ENCODE assay signal across 6 cellular contexts in the genomic region with DNA sequence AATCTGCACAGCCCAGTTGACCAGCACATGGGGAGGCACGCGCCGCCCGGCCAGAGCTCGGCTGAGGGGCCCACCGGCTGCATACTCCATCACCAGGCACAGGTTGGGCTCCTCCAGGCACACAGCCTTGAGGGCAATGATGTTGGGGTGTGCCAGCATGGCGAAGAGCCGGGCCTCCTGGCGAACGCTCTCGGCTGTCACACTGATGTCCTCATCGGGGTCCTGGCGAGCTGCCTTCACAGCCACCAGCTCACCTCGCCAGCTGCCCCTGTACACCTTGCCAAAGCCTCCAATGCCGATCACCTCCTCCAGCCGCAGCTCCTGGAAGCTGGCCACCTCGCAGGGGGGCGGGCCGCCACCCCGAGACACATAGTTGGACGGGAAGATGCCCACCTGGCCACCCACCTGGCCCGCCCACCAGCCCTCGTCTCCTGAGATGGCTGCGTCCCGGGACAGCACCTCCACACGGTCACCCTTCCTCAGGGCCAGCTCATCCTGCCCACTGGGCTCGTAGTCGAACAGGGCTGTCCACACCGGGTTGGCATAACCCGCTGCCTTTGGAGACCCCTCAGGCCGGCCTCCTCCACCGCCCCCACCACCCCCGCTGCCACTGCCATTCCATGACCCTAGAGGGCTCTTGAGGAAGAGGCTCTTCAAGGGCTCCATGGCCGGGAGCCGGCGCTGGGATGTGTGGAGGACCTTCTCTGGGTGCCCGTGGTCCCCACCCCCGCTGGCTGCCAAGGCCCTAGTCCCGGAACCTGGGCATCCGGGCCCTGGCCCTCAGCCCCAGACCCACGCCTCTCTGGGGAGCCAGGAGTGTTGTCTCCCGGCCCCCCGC. TPM values are rescaled to one million over a fixed set of nuclear protein-coding genes. Genes with fewer than 3 reads are reported as not detected.
DNase-seq lines count a peak whose midpoint lies in the region; ATAC-seq and TF ChIP-seq lines count a peak whose summit lies in the region.

No MANE protein-coding gene starts in this region.

- intact Hi-C loops in IMR-90 (cut with micrococcal nuclease): no loop called here
- intact Hi-C loops in body of pancreas (cut with DNase I): no loop called here
- intact Hi-C loops in natural killer cell (cut with micrococcal nuclease): loop anchor here (5.0 kb wide), 1 partner anchor 389 kb away; a partner anchor contains a TSS

- H3K9me3 Mint-ChIP-seq in natural killer cell: no peaks in the 10 kb centered on the region

- no peaks in the 10 kb centered on the region for H3K27me3 ChIP-seq in IMR-90 (ENCODE audit: control insufficient read depth, insufficient read depth, low read length)
- H3K27me3 ChIP-seq in body of pancreas: no peaks in the 10 kb centered on the region

- TF ChIP-seq CTCF in IMR-90 (conservative IDR thresholded peaks at IDR 0.05; ENCODE audit: low read depth, low read length) (no peak), body of pancreas (IDR thresholded peaks at IDR 0.05) (no peak), natural killer cell (IDR thresholded peaks at IDR 0.05) (no peak)

- H3K4me2 ChIP-seq in IMR-90 (ENCODE audit: low read depth, low read length): peak overlapping the region; percentile 2

- H3K4me1 ChIP-seq in IMR-90 (ENCODE audit: control insufficient read depth, insufficient read depth, low read length) (peaks cover 19% of the 10 kb centered on the region), body of pancreas (peaks cover 57% of the 10 kb centered on the region)

- H3K23ac ChIP-seq in IMR-90 (ENCODE audit: low read depth, low read length): no peak overlapping the region

- H4K20me1 ChIP-seq in IMR-90 (ENCODE audit: insufficient read depth, low read length): peaks cover 36% of the 10 kb centered on the region

- dilution Hi-C loops in IMR-90 (cut with HindIII; ENCODE audit: low sequenced_read_pairs, unreplicated experiment): no loop called here

- peak overlapping the region; percentile 72 to 79; a peak in 2 of 4 replicates for H4K8ac ChIP-seq in IMR-90 (ENCODE audit: low read depth in 2 of 2, low read length in 2 of 2)

- peak overlapping the region; percentile 88 for H3K4me3 Mint-ChIP-seq in natural killer cell

- H4K5ac ChIP-seq in IMR-90 (ENCODE audit: low read depth, low read length): no peak overlapping the region

- no peak overlapping the region for H2BK20ac ChIP-seq in IMR-90 (ENCODE audit: low read depth, low read length)

- peak overlapping the region; percentile 96 to 97 for H3K27ac Mint-ChIP-seq in natural killer cell

- peak overlapping the region; percentile 26 for H2BK5ac ChIP-seq in IMR-90 (ENCODE audit: low read depth, low read length, poor library complexity, severe bottlenecking)

- peaks cover 9 to 74% of the 10 kb centered on the region in 2 experiments for H3K79me1 ChIP-seq in IMR-90 (ENCODE audit: low read depth in 1 of 2, low read length in 2 of 2)

- H3K14ac ChIP-seq in IMR-90 (replicated peaks; ENCODE audit: low read depth, low read length): no peak overlapping the region

- POLR2A ChIA-PET in IMR-90 (lab: Charles Lee; ENCODE audit: unreplicated experiment): no interaction called here

- H3K4me3 ChIP-seq in IMR-90 (ENCODE audit: insufficient read depth, low read depth, low read length) (peak overlapping the region; percentile 90), body of pancreas (peak overlapping the region; percentile 55 to 86)

- H3K27me3 Mint-ChIP-seq in natural killer cell (ENCODE audit: low read depth in 2 of 2): no peaks in the 10 kb centered on the region

- 0 out of 2 replicates have a peak, but pooled peaks cover 14% of the 10 kb centered on the region for H3K9me1 ChIP-seq in IMR-90 (ENCODE audit: insufficient read depth, low read length)

- peak overlapping the region; percentile 91 for H3K4ac ChIP-seq in IMR-90 (ENCODE audit: low read depth, low read length)

- H2AK5ac ChIP-seq in IMR-90 (ENCODE audit: low read depth, low read length): peak overlapping the region; percentile 57

- peaks cover 45 to 60% of the 10 kb centered on the region in 2 donors for H3K4me1 Mint-ChIP-seq in natural killer cell

- no peak overlapping the region for H2BK15ac ChIP-seq in IMR-90 (ENCODE audit: low read depth, low read length)

- H3K9me3 ChIP-seq in IMR-90 (ENCODE audit: control insufficient read depth, insufficient read depth, low read length) (no peaks in the 10 kb centered on the region), body of pancreas (no peaks in the 10 kb centered on the region)

- H3K56ac ChIP-seq in IMR-90 (ENCODE audit: extremely low read depth, insufficient read depth, low read length): no peak overlapping the region

- peak overlapping the region; percentile 58 for H4K91ac ChIP-seq in IMR-90 (ENCODE audit: insufficient read depth, low read depth, low read length)

- DNase-seq in IMR-90: no peak
- DNase-seq in body of pancreas: peak; percentile 46 to 65 (median 54)
- peak; percentile 37 for DNase-seq in natural killer cell
- DNase-seq in HuH-7 (ENCODE audit: low spot score): no peak
- DNase-seq in NCI-H2029 treated with DMSO at 0.1 percent for 48 hours (lab: John Stamatoyannopoulos, UW): no peak
- DNase-seq in OCI-M1 (lab: John Stamatoyannopoulos, UW): no peak

- peak overlapping the region; percentile 96 for H2AFZ ChIP-seq in IMR-90 (replicated peaks; ENCODE audit: low read length, poor library complexity)

- no TSS peak for BruUV-seq in IMR-90 (replicated peaks; lab: Mats Ljungman, UMichigan)

- 62% methylated on average over 9 of the region's 43 CpGs; no CpG with 5 or more reads in 1 of the 2 experiments for WGBS in IMR-90 (ENCODE audit: extremely low coverage in 2 of 2, insufficient read length in 1 of 2), 2 experiments
- 12% methylated on average over 43 of the region's 43 CpGs; no CpG with 5 or more reads in 1 of the 2 donors for WGBS in body of pancreas, 2 donors

- H3K36me3 Mint-ChIP-seq in natural killer cell: no peaks in the 10 kb centered on the region

- no peak overlapping the region for H3K18ac ChIP-seq in IMR-90 (ENCODE audit: low read depth, low read length)

- H2BK120ac ChIP-seq in IMR-90 (ENCODE audit: low read depth, low read length): peak overlapping the region; percentile 36; the same call in 1 of the 2 replicates

- peak overlapping the region; percentile 96 for H3K9ac ChIP-seq in IMR-90 (ENCODE audit: low read depth, low read length)

- TF ChIP-seq RAD21 in IMR-90 (IDR thresholded peaks at IDR 0.05; ENCODE audit: low read length): no peak

- in situ Hi-C loops in IMR-90 (cut with MboI; ENCODE audit: low sequenced_read_pairs): no loop called here

- ATAC-seq in IMR-90 (ENCODE audit: low read depth): no peak
- ATAC-seq in body of pancreas: no peak
- no peak for ATAC-seq in natural killer cell

- H2AK9ac ChIP-seq in IMR-90 (replicated peaks; ENCODE audit: low read depth, low read length, poor library complexity): peak overlapping the region; percentile 100

- TF ChIP-seq POLR2A in IMR-90 (IDR thresholded peaks at IDR 0.05; ENCODE audit: low read depth, low read length) (no peak), body of pancreas (IDR thresholded peaks at IDR 0.05) (no peak)

- H3K36me3 ChIP-seq in IMR-90 (ENCODE audit: control insufficient read depth, insufficient read depth, low read length) (peaks cover 15% of the 10 kb centered on the region), body of pancreas (replicated peaks in 1 of 2; ENCODE audit: insufficient read depth in 1 of 2, low read depth in 2 of 2) (peaks cover 1 to 5% of the 10 kb centered on the region in 2 donors)

- CTCF ChIA-PET in IMR-90 (lab: Yijun Ruan, JAX): no interaction called here

- H3K27ac ChIP-seq in IMR-90 (ENCODE audit: insufficient read depth, low read length) (peak overlapping the region; percentile 93), body of pancreas (peak overlapping the region; percentile 82 to 97 (median 92))

TF ChIP-seq in IMR-90, 13 proteins besides CTCF, POLR2A, EP300 and RAD21 (continues in another document):
- TF ChIP-seq CEBPB (IDR thresholded peaks at IDR 0.05; ENCODE audit: low read depth, low read length): no peak
- no peak for TF ChIP-seq MAZ (IDR thresholded peaks at IDR 0.05; ENCODE audit: borderline replicate concordance, low read depth, low read length)
- TF ChIP-seq CHD1 (IDR thresholded peaks at IDR 0.05; ENCODE audit: low read depth, low read length): no peak

RNA-seq across cellular contexts. Expression of a gene that starts 0.7 kb away (rescaled TPM):
- total RNA-seq in IMR-90 (2012; rRNA removed) (16.7 and 17.7 TPM in 2 replicates), body of pancreas (10 to 100 TPM; 31.6 to 94.9 TPM), natural killer cell (10 to 100 TPM; 85.3 to 94.5 (median 94.0) TPM)
- polyA plus RNA-seq in IMR-90 (2012; rRNA removed): 37.5 and 52.0 TPM in 2 replicates
- 29.9 and 39.6 TPM in 2 replicates for polyA plus RNA-seq in IMR-90 (2012; cell fraction: cytosol; rRNA removed)
- polyA plus RNA-seq in IMR-90 (2012; cell fraction: nucleus; rRNA removed; ENCODE audit: low replicate concordance): 57.5 and 129 TPM in 2 replicates

RNA-seq across cellular contexts. Expression of a gene that starts 2.3 kb away (rescaled TPM):
- 5.6 and 5.8 TPM in 2 replicates for total RNA-seq in IMR-90 (2012; rRNA removed)
- 33.2 and 40.4 TPM in 2 replicates for polyA plus RNA-seq in IMR-90 (2012; rRNA removed)
- polyA plus RNA-seq in IMR-90 (2012; cell fraction: cytosol; rRNA removed): 20.0 and 31.2 TPM in 2 replicates
- 56.4 and 185 TPM in 2 replicates for polyA plus RNA-seq in IMR-90 (2012; cell fraction: nucleus; rRNA removed; ENCODE audit: low replicate concordance)
- 10 to 100 TPM; 21.8 to 56.7 TPM for total RNA-seq in body of pancreas
- total RNA-seq in natural killer cell: 100 to 1,000 TPM; 101 to 105 (median 102) TPM

RNA-seq across cellular contexts. Expression of a gene that starts 17.7 kb away (rescaled TPM):
- total RNA-seq in IMR-90 (2012; rRNA removed) (not detected in 2 replicates), body of pancreas (1 to 10 TPM in 1 of 2 donors, under 1 TPM in 1; 0.66 to 1.0 TPM), natural killer cell (10 to 100 TPM in 1 of 3 donors, 1 to 10 TPM in 2; 6.3 to 11.2 (median 7.1) TPM)
- 0.09 and 0.34 TPM in 2 replicates for polyA plus RNA-seq in IMR-90 (2012; rRNA removed)
- polyA plus RNA-seq in IMR-90 (2012; cell fraction: cytosol; rRNA removed): 0.08 and 0.13 TPM in 2 replicates
- polyA plus RNA-seq in IMR-90 (2012; cell fraction: nucleus; rRNA removed; ENCODE audit: low replicate concordance): 0.89 and 3.2 TPM in 2 replicates

RNA-seq across cellular contexts. Expression of a gene that starts 24.6 kb away (rescaled TPM):
- total RNA-seq in IMR-90 (2012; rRNA removed) (10.6 and 11.4 TPM in 2 replicates), body of pancreas (10 to 100 TPM; 23.6 to 29.3 TPM), natural killer cell (100 to 1,000 TPM; 520 to 776 (median 743) TPM)
- 39.7 and 44.3 TPM in 2 replicates for polyA plus RNA-seq in IMR-90 (2012; rRNA removed)
- 22.9 and 41.1 TPM in 2 replicates for polyA plus RNA-seq in IMR-90 (2012; cell fraction: cytosol; rRNA removed)
- polyA plus RNA-seq in IMR-90 (2012; cell fraction: nucleus; rRNA removed; ENCODE audit: low replicate concordance): 52.9 and 173 TPM in 2 replicates

RNA-seq across cellular contexts. Expression of a gene that starts 37.5 kb away (rescaled TPM):
- total RNA-seq in IMR-90 (2012; rRNA removed) (10.0 and 13.3 TPM in 2 replicates), body of pancreas (10 to 100 TPM; 35.0 to 76.1 TPM), natural killer cell (100 to 1,000 TPM; 129 to 137 (median 135) TPM)
- polyA plus RNA-seq in IMR-90 (2012; rRNA removed): 27.4 and 29.0 TPM in 2 replicates
- polyA plus RNA-seq in IMR-90 (2012; cell fraction: cytosol; rRNA removed): 13.2 and 27.4 TPM in 2 replicates
- 82.3 and 155 TPM in 2 replicates for polyA plus RNA-seq in IMR-90 (2012; cell fraction: nucleus; rRNA removed; ENCODE audit: low replicate concordance)

Comparison
In these comparisons a context has a peak if more than half of its experiments do, and no peak if none do; other contexts are left out.
1. DNase-seq: peak in body of pancreas (4 of 4) and natural killer cell (single experiment); none in IMR-90 (single experiment), HuH-7 (single experiment), NCI-H2029 treated with DMSO at 0.1 percent for 48 hours (single experiment) and OCI-M1 (single experiment).